Comparison of ENCODE assay signal across 9 cellular contexts in genomic region chr2:133884739-133885381, GRCh38.
DNase-seq lines count a peak whose midpoint lies in the region; ATAC-seq and TF ChIP-seq lines count a peak whose summit lies in the region.
"Had no signal": no experiment of that assay in that cellular context is flagged by ENCODE, and none has a peak within 500 bp of the region (broad histone marks: within the 10 kb centered on the region; RNA-seq: fewer than 3 reads in every experiment).

No MANE protein-coding gene starts in this region.

- no peak overlapping the region for H3K4me3 ChIP-seq in fibroblast of lung (replicated peaks in 1 of 4; ENCODE audit: control extremely low read depth in 1 of 4, insufficient read depth in 1 of 4, low read depth in 3 of 4, low read length in 4 of 4)
- no peak overlapping the region for H3K4me3 ChIP-seq in ascending aorta

- H3K27ac ChIP-seq in 22Rv1 (no peak overlapping the region), fibroblast of lung (ENCODE audit: insufficient read depth, low read length) (no peak overlapping the region), ascending aorta (no peak overlapping the region)

- no peaks in the 10 kb centered on the region for H3K9me3 ChIP-seq in fibroblast of lung (ENCODE audit: control insufficient read depth, insufficient read depth, low read depth, low read length)
- H3K9me3 ChIP-seq in ascending aorta = no peaks in the 10 kb centered on the region

- no peaks in the 10 kb centered on the region for H3K79me2 ChIP-seq in fibroblast of lung (ENCODE audit: control insufficient read depth, insufficient read depth, low read length)

- no peak for ATAC-seq in HG03280 (IDR thresholded peaks at IDR 0.05; ENCODE audit: unreplicated experiment)

- H3K36me3 ChIP-seq in fibroblast of lung (ENCODE audit: control insufficient read depth, insufficient read depth, low read length) (no peaks in the 10 kb centered on the region), ascending aorta (no peaks in the 10 kb centered on the region)

- no peaks in the 10 kb centered on the region for H3K27me3 ChIP-seq in fibroblast of lung (ENCODE audit: control insufficient read depth, insufficient read depth, low read length)
- H3K27me3 ChIP-seq in ascending aorta = no peaks in the 10 kb centered on the region

- H2AFZ ChIP-seq in fibroblast of lung (ENCODE audit: low read length) = no peak overlapping the region

- H4K20me1 ChIP-seq in fibroblast of lung (ENCODE audit: control insufficient read depth, extremely low read depth, insufficient read depth, low read length) = no peaks in the 10 kb centered on the region

- DNase-seq in EL = peak; percentile 12
- peak; percentile 30 for DNase-seq in NCI-H526 treated with DMSO at 0.1 percent for 48 hours (lab: John Stamatoyannopoulos, UW)
- DNase-seq in fibroblast of lung (ENCODE audit: low read depth in 2 of 2) = peak; percentile 2
- DNase-seq in ascending aorta (ENCODE audit: low spot score in 2 of 2) = no peak
- no peak for DNase-seq in OCI-M2 (lab: John Stamatoyannopoulos, UW; ENCODE audit: unreplicated experiment)
- no peak for DNase-seq in KG1 (lab: John Stamatoyannopoulos, UW)
- DNase-seq: stimulated activated CD4-positive, alpha-beta T cell treated with anti-CD3 and anti-CD28 coated beads, Interleukin-2, amount 100 ng/mL, for 24 hours had no signal

- no peak overlapping the region for H3K9ac ChIP-seq in fibroblast of lung (ENCODE audit: insufficient read depth, low read length)

- intact Hi-C loops in ascending aorta (cut with DNase I) = no loop called here

- no peak overlapping the region for H3K4me2 ChIP-seq in fibroblast of lung (ENCODE audit: extremely low read depth, insufficient read depth, low read length)

- TF ChIP-seq CTCF in 22Rv1 (IDR thresholded peaks at IDR 0.05) (0 out of 2 replicates have a peak, but pooled peaks have one; percentile 7), fibroblast of lung (conservative IDR thresholded peaks at IDR 0.05 in 1 of 2, IDR thresholded peaks at IDR 0.05 in 1 of 2; ENCODE audit: low read depth in 1 of 2, low read length in 2 of 2) (peak; percentile 3 to 33), ascending aorta (IDR thresholded peaks at IDR 0.05) (no peak)

- H3K4me1 ChIP-seq in fibroblast of lung (ENCODE audit: control insufficient read depth, extremely low read depth, insufficient read depth, low read length) (peaks cover 8% of the 10 kb centered on the region), ascending aorta (no peaks in the 10 kb centered on the region)

Comparison
In these comparisons a context has a peak if more than half of its experiments do, and no peak if none do; other contexts are left out.
1. CTCF ChIP-seq: peak in 22Rv1 (single experiment) and fibroblast of lung (2 of 2); none in ascending aorta (0 of 3).
2. DNase-seq: peak in EL (single experiment), NCI-H526 treated with DMSO at 0.1 percent for 48 hours (single experiment) and fibroblast of lung (2 of 2); none in ascending aorta (0 of 2), OCI-M2 (single experiment) and KG1 (single experiment).